9 cellular contexts compared by ENCODE assay signal in the genomic region with DNA sequence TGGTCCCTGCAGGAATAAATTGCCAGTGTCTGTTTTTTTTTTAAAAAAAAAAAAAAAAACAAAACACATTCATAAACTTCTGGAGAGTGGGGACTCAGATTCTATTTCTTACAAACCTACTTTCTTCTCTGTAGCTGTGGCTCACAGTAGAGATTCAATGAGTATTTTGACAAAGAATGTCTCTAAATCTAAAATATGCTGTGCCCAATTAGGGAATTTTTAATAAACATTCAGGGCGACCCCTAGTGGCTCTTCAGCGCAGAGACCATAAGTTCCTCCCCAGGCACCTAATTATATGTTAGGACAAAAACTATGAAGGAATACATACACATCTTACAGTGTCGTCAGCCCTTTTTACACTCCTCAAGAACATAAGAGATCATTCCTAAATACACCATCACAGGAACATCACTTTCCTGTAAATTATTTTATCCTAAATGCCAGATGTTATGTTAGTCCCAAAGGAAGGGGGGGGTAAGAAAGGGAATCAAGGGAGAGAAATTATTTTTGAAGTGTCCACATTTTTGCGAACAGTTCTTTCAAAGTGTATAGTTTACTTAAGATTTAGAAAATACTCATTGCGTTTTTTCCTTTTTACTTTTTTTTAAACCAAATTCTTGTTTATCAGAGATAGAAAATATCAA. TPM values are rescaled to one million over a fixed set of nuclear protein-coding genes. Genes with fewer than 3 reads are reported as not detected.
A peak's percentile ranks its signal among the peaks of the same experiment; 100 is the strongest.
DNase-seq lines count a peak whose midpoint lies in the region; ATAC-seq and TF ChIP-seq lines count a peak whose summit lies in the region.
"Had no signal": no experiment of that assay in that cellular context is flagged by ENCODE, and none has a peak within 500 bp of the region (broad histone marks: within the 10 kb centered on the region; RNA-seq: fewer than 3 reads in every experiment).

No MANE protein-coding gene starts in this region.

- no peaks in the 10 kb centered on the region for H3K9me3 Mint-ChIP-seq in CD8-positive, alpha-beta T cell
- no peaks in the 10 kb centered on the region for H3K9me3 Mint-ChIP-seq in brain

- intact Hi-C loops in CD8-positive, alpha-beta T cell (cut with DNase I, micrococcal nuclease) = loop anchor here (2.0 to 5.0 kb wide), 3 partner anchors 303 to 1583 kb away; no protein-coding TSS in a partner anchor

- no peak for ATAC-seq in CD8-positive, alpha-beta T cell

- peak; percentile 69 for TF ChIP-seq CTCF in CD8-positive, alpha-beta T cell (IDR thresholded peaks at IDR 0.05)
- TF ChIP-seq CTCF in brain (conservative IDR thresholded peaks at IDR 0.05) = peak; percentile 88 to 90

- no peak overlapping the region for H3K27ac ChIP-seq in CD8-positive, alpha-beta T cell (ENCODE audit: low read depth, low read length)

- no peaks in the 10 kb centered on the region for H3K27me3 ChIP-seq in CD8-positive, alpha-beta T cell (ENCODE audit: insufficient read depth, low read length)

- DNase-seq in CD8-positive, alpha-beta T cell = peak in 2 of 7 experiments; percentile 18 to 26
- DNase-seq in HEK293T (ENCODE audit: extremely low spot score) (peak; percentile 49), NOMO-1 treated with dmso at 0.1 percent for 144 hours (lab: John Stamatoyannopoulos, UW; ENCODE audit: unreplicated experiment) (peak; percentile 42), left kidney (ENCODE audit: low read depth, low spot score) (peak; percentile 71), superior temporal gyrus (ENCODE audit: extremely low spot score) (peak; percentile 92), NCI-H524 treated with DMSO at 0.1 percent for 48 hours (lab: John Stamatoyannopoulos, UW) (no peak), NCI-H187 (lab: John Stamatoyannopoulos, UW) (no peak)

- H3K27me3 Mint-ChIP-seq in CD8-positive, alpha-beta T cell (ENCODE audit: low read depth) = peaks cover 19% of the 10 kb centered on the region
- H3K27me3 Mint-ChIP-seq in brain = no peaks in the 10 kb centered on the region

- no peaks in the 10 kb centered on the region for H3K36me3 Mint-ChIP-seq in CD8-positive, alpha-beta T cell
- H3K36me3 Mint-ChIP-seq in brain = peaks cover 23% of the 10 kb centered on the region

- CTCF ChIA-PET in CD8-positive, alpha-beta T cell (lab: Charles Lee) = interaction anchor here (0.6 to 1.8 kb wide), 7 partner anchors 10 to 1202 kb away, joined by 3 to 5 read pairs (median 4); no protein-coding TSS in a partner anchor
- CTCF ChIA-PET in HEK293T (lab: Yijun Ruan, JAX) = interaction anchor here (1.1 to 1.9 kb wide), 2 partner anchors 93 to 209 kb away, joined by 5 to 6 read pairs; no protein-coding TSS in a partner anchor

- no peaks in the 10 kb centered on the region for H3K9me3 ChIP-seq in CD8-positive, alpha-beta T cell (ENCODE audit: low read length)

- H3K27ac Mint-ChIP-seq in CD8-positive, alpha-beta T cell = no peak overlapping the region
- peak overlapping the region in 4 of 5 experiments; percentile 63 to 70 (median 66) for H3K27ac Mint-ChIP-seq in brain

- H3K36me3 ChIP-seq in CD8-positive, alpha-beta T cell (ENCODE audit: insufficient read depth, low read length) = no peaks in the 10 kb centered on the region

- H3K4me3 ChIP-seq in CD8-positive, alpha-beta T cell (ENCODE audit: low read depth, low read length) = no peak overlapping the region

- no peaks in the 10 kb centered on the region for H3K4me1 Mint-ChIP-seq in CD8-positive, alpha-beta T cell (ENCODE audit: low read depth)
- H3K4me1 Mint-ChIP-seq in brain = peaks cover 49% of the 10 kb centered on the region

- H3K4me1 ChIP-seq in CD8-positive, alpha-beta T cell (ENCODE audit: insufficient read depth, low read length) = no peaks in the 10 kb centered on the region

- H3K4me3 Mint-ChIP-seq in CD8-positive, alpha-beta T cell = no peak overlapping the region
- no peak overlapping the region for H3K4me3 Mint-ChIP-seq in brain

- POLR2A ChIA-PET in CD8-positive, alpha-beta T cell (lab: Charles Lee) = no interaction called here
- POLR2A ChIA-PET in HEK293T (lab: Yijun Ruan, JAX) = no interaction called here

TF ChIP-seq in HEK293T, 16 proteins besides CTCF, POLR2A, EP300 and RAD21:
- TF ChIP-seq ZNF384 (IDR thresholded peaks at IDR 0.05) = peak; percentile 74
- no peak for TF ChIP-seq SUZ12 (IDR thresholded peaks at IDR 0.05)

RNA-seq across cellular contexts. Expression of a gene that starts 21.8 kb away (rescaled TPM):
- total RNA-seq in CD8-positive, alpha-beta T cell = 10 to 100 TPM; 32.9 to 33.2 TPM
- 38.0 TPM for polyA plus RNA-seq in brain (ENCODE audit: insufficient read depth, low read depth, low replicate concordance)

RNA-seq across cellular contexts. Expression of a gene that starts 56.9 kb away (rescaled TPM):
- total RNA-seq in CD8-positive, alpha-beta T cell = 10 to 100 TPM; 34.1 to 39.7 TPM
- polyA plus RNA-seq in brain (ENCODE audit: insufficient read depth, low read depth, low replicate concordance) = 17.7 TPM

RNA-seq across cellular contexts. Expression of a gene that starts 57.0 kb away (rescaled TPM):
- not detected for total RNA-seq in CD8-positive, alpha-beta T cell
- 9.0 TPM for polyA plus RNA-seq in brain (ENCODE audit: insufficient read depth, low read depth, low replicate concordance)
- total RNA-seq: mononuclear cell had no signal

Comparison
In these comparisons a context has a peak if more than half of its experiments do, and no peak if none do; other contexts are left out.
1. DNase-seq: peak in HEK293T (single experiment), NOMO-1 treated with dmso at 0.1 percent for 144 hours (single experiment), left kidney (single experiment) and superior temporal gyrus (single experiment); none in NCI-H524 treated with DMSO at 0.1 percent for 48 hours (single experiment) and NCI-H187 (0 of 2).